Comparison of ENCODE assay signal across 14 cellular contexts in the genomic region with DNA sequence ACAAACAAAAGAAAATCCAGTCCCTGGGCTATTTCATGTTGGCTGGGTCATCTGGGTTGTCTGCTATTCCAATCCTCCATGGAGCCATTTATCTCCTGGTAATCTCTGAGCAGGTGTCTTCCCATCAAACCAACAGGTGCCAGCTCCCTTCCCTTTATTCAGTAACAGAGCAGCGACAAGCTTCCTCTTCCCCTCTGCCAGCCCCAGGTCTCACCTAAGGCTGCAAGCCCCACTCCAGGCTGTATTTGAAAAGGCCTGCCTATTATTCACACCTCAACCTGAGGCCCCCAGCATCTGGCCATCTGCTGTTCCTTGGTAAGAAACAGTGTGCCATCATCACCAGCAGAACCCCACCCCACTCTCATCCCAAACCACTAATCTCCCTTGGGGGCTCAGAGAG.
"Had no signal": no experiment of that assay in that cellular context is flagged by ENCODE, and none has a peak within 500 bp of the region (broad histone marks: within the 10 kb centered on the region; RNA-seq: fewer than 3 reads in every experiment).

No MANE protein-coding gene starts in this region.

- FAIRE-seq: astrocyte, endometrium had no signal

- H3K9ac ChIP-seq: neural progenitor cell had no signal

- H3K4me3 ChIP-seq: hepatocyte, neural progenitor cell, upper lobe of left lung had no signal

- ATAC-seq: sciatic nerve; stimulated activated naive CD8-positive, alpha-beta T cell treated with anti-CD3 and anti-CD28 coated beads, Interleukin-15, amount 100 ng/mL, for 72 hours had no signal

- DNase-seq: activated CD4-positive, alpha-beta T cell treated with anti-CD3 and anti-CD28 coated beads for 1 hour; activated CD4-positive, alpha-beta T cell treated with anti-CD3 and anti-CD28 coated beads, Interleukin-2, amount 50 U/mL, for 4 hours; activated effector memory CD4-positive, alpha-beta T cell treated with Interleukin-2 at 50 U/mL for 16 hours; activated naive CD4-positive, alpha-beta T cell treated with anti-CD3 and anti-CD28 coated beads, Interleukin-2, amount 50 U/mL, for 16 hours; activated T-cell treated with anti-CD3 and anti-CD28 coated beads, Interleukin-2, amount 50 U/mL, for 1 hour; islet precursor cell; stimulated activated naive CD8-positive, alpha-beta T cell treated with anti-CD3 and anti-CD28 coated beads, Interleukin-15, amount 100 ng/mL, for 72 hours; upper lobe of left lung had no signal

- H3K27me3 ChIP-seq: hepatocyte, neural progenitor cell, upper lobe of left lung had no signal

- H3K4me1 ChIP-seq: neural progenitor cell, upper lobe of left lung had no signal

- H3K4me3 Mint-ChIP-seq: neural progenitor cell; stimulated activated naive CD8-positive, alpha-beta T cell treated with anti-CD3 and anti-CD28 coated beads, Interleukin-15, amount 100 ng/mL, for 72 hours had no signal

- H2AFZ ChIP-seq: hepatocyte, neural progenitor cell had no signal

- H3K79me2 ChIP-seq: hepatocyte had no signal

- H3K36me3 Mint-ChIP-seq: neural progenitor cell had no signal

- H3K4me1 Mint-ChIP-seq: stimulated activated naive CD8-positive, alpha-beta T cell treated with anti-CD3 and anti-CD28 coated beads, Interleukin-15, amount 100 ng/mL, for 72 hours had no signal

- H3K27ac ChIP-seq: hepatocyte, neural progenitor cell, upper lobe of left lung, VCaP had no signal

- H3K4me2 ChIP-seq: hepatocyte, neural progenitor cell had no signal

- H3K36me3 ChIP-seq: neural progenitor cell, upper lobe of left lung had no signal
